ENCODE assay signal across 20 cellular contexts in genomic region chr4:6405417-6405747, GRCh38.
"Had no signal": no experiment of that assay in that cellular context is flagged by ENCODE, and none has a peak within 500 bp of the region (broad histone marks: within the 10 kb centered on the region; RNA-seq: fewer than 3 reads in every experiment).

No MANE protein-coding gene starts in this region.

- DNase-seq: cerebellar nuclear complex; effector memory CD8-positive, alpha-beta T cell; esophagus squamous epithelium; foreskin fibroblast; natural killer cell; psoas muscle; retina; spleen; stimulated activated CD4-positive, alpha-beta T cell treated with anti-CD3 and anti-CD28 coated beads, Interleukin-15, amount 100 ng/mL, for 24 hours; stimulated activated CD4-positive, alpha-beta T cell treated with anti-CD3 and anti-CD28 coated beads, Interleukin-1b, Interleukin-23, amount 100 ng/mL, for 48 hours; stimulated activated CD4-positive, alpha-beta T cell treated with anti-CD3 and anti-CD28 coated beads, Interleukin-4, amount 100 ng/mL, for 24 hours; stomach; substantia nigra; transverse colon had no signal

- FAIRE-seq: colon, urothelium cell line had no signal

- H3K4me2 ChIP-seq: hepatocyte had no signal

- H3K79me2 ChIP-seq: hepatocyte had no signal

- ATAC-seq: effector memory CD8-positive, alpha-beta T cell; natural killer cell; psoas muscle; sciatic nerve; stimulated activated memory B cell treated with anti-CD40 and anti-IgM and Interleukin-4, amounts not matched to agents 10 μg/mL and 1 μg/mL and 100 μg/mL, for 72 hours had no signal

- H3K27ac ChIP-seq: esophagus squamous epithelium, hepatocyte, psoas muscle, spleen, stomach, thoracic aorta, transverse colon had no signal

- H3K4me3 ChIP-seq: esophagus squamous epithelium, hepatocyte, psoas muscle, spleen, stomach, thoracic aorta, transverse colon had no signal

- H3K36me3 ChIP-seq: esophagus squamous epithelium, spleen, stomach, thoracic aorta, transverse colon had no signal

- H2AFZ ChIP-seq: hepatocyte had no signal

- H3K4me1 ChIP-seq: psoas muscle, spleen had no signal

- H3K9me3 ChIP-seq: esophagus squamous epithelium, psoas muscle, spleen, stomach, thoracic aorta, transverse colon had no signal
